22 cellular contexts compared by ENCODE assay signal in the genomic region with DNA sequence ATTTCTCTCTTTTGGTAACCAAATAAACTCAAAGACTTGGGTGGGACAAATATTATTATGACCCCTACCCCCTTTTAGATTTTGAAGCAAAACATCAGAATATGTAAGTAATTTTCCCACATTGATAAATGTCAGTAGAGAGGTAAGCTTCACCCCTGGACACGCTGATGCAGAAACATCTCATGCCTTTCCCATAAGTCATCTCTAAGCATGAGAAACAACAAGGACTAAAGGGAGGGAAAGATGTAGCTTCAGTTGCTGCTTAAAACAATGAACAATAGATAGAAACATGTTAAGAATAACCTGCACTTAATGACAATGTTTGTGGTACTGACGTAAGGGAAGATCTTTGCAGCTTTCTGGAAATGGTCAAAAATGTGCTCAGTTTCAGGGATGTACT. TPM values are rescaled to one million over a fixed set of nuclear protein-coding genes. Genes with fewer than 3 reads are reported as not detected.
A peak's percentile ranks its signal among the peaks of the same experiment; 100 is the strongest.
DNase-seq lines count a peak whose midpoint lies in the region; ATAC-seq, FAIRE-seq and TF ChIP-seq lines count a peak whose summit lies in the region.
"Had no signal": no experiment of that assay in that cellular context is flagged by ENCODE, and none has a peak within 500 bp of the region (broad histone marks: within the 10 kb centered on the region; RNA-seq: fewer than 3 reads in every experiment).

No MANE protein-coding gene starts in this region.

- TF ChIP-seq CTCF in foreskin keratinocyte (conservative IDR thresholded peaks at IDR 0.05) = no peak

- peaks cover 4% of the 10 kb centered on the region for H3K4me1 ChIP-seq in foreskin keratinocyte
- H3K4me1 ChIP-seq: A549, Caco-2, HAP-1 had no signal

- FAIRE-seq in HTR-8/SVneo (lab: Jason Lieb, UNC) = peak; percentile 74
- no peak for FAIRE-seq in urothelium cell line (lab: Jason Lieb, UNC)
- FAIRE-seq: G401.6, GM12892 had no signal

- no peak overlapping the region for H3K27ac ChIP-seq in foreskin keratinocyte
- H3K27ac ChIP-seq: A549, BLaER1, C4-2B had no signal

- no peak for ATAC-seq in foreskin keratinocyte
- no peak for ATAC-seq in HG02885 (IDR thresholded peaks at IDR 0.05; ENCODE audit: poor library complexity, unreplicated experiment)
- ATAC-seq: A549; CD8-positive, alpha-beta T cell had no signal

- DNase-seq in HTR-8/SVneo (ENCODE audit: insufficient read length, low spot score) (no peak), SW480 (ENCODE audit: low spot score) (peak; percentile 8), foreskin keratinocyte (peak; percentile 20 to 58), urothelium cell line (ENCODE audit: low spot score) (peak; percentile 50), AG08395 (ENCODE audit: low spot score) (no peak), Ammon's horn (ENCODE audit: low spot score) (no peak)
- DNase-seq: 8988T; ACHN; Caco-2; CD4-positive, CD25-positive, alpha-beta regulatory T cell; CD8-positive, alpha-beta T cell; DMS153; DND-41; GOT3; HFFc6 had no signal

- peaks cover 12% of the 10 kb centered on the region for H3K27me3 ChIP-seq in foreskin keratinocyte
- H3K27me3 ChIP-seq: BLaER1 had no signal

RNA-seq across cellular contexts. Expression of a gene that starts 56.3 kb away (rescaled TPM):
- 0.04 TPM in 1 of 2 replicates, not detected in the other for total RNA-seq in foreskin keratinocyte
- polyA plus RNA-seq in foreskin keratinocyte = not detected in 2 replicates
- total RNA-seq: Caco-2; CD8-positive, alpha-beta T cell; HFFc6 had no signal
- polyA plus RNA-seq: A549; CD4-positive, CD25-positive, alpha-beta regulatory T cell had no signal

Comparison
In these comparisons a context has a peak if more than half of its experiments do, and no peak if none do; other contexts are left out.
1. DNase-seq: peak in SW480 (single experiment), foreskin keratinocyte (2 of 2) and urothelium cell line (single experiment); none in HTR-8/SVneo (single experiment), AG08395 (single experiment) and Ammon's horn (single experiment).